ENCODE assay signal across 11 cellular contexts in genomic region chr1:16900771-16901170, GRCh38. TPM values are rescaled to one million over a fixed set of nuclear protein-coding genes. Genes with fewer than 3 reads are reported as not detected.
DNase-seq lines count a peak whose midpoint lies in the region; ATAC-seq and TF ChIP-seq lines count a peak whose summit lies in the region.
"Had no signal": no experiment of that assay in that cellular context is flagged by ENCODE, and none has a peak within 500 bp of the region (broad histone marks: within the 10 kb centered on the region; RNA-seq: fewer than 3 reads in every experiment).

No MANE protein-coding gene starts in this region.

- H3K36me3 ChIP-seq in BLaER1: no peaks in the 10 kb centered on the region

- DNase-seq in GM12864 (ENCODE audit: low read depth) (no peak), RPMI8226 (peak; percentile 42), fibroblast of the aortic adventitia (ENCODE audit: low read depth) (no peak), hypothalamus (lab: John Stamatoyannopoulos, UW) (no peak), foreskin melanocyte (no peak)
- DNase-seq: activated T-cell treated with anti-CD3 and anti-CD28 coated beads, Interleukin-2, amount 50 U/mL, for 4 hours; NCI-H446; stimulated activated naive CD8-positive, alpha-beta T cell treated with anti-CD3 and anti-CD28 coated beads, Interleukin-15, Interleukin-2, amounts not matched to agents 100 U/mL and 50 U/mL, for 24 hours had no signal

- no peak overlapping the region for H3K27ac ChIP-seq in BLaER1

- H3K4me2 ChIP-seq in BLaER1: peak overlapping the region; percentile 29

- peak overlapping the region; percentile 0; the same call in 1 of the 2 replicates for H3K9ac ChIP-seq in BLaER1

- H3K9me3 ChIP-seq in BLaER1: peaks cover 5% of the 10 kb centered on the region

- TF ChIP-seq CTCF in GM12864 (IDR thresholded peaks at IDR 0.05; ENCODE audit: low read depth, low read length, missing control alignments) (peak; percentile 43), fibroblast of the aortic adventitia (IDR thresholded peaks at IDR 0.05; ENCODE audit: insufficient read depth, low read length) (peak; percentile 15)

- H3K4me3 ChIP-seq in BLaER1 (no peak overlapping the region), GM12864 (ENCODE audit: low read depth, low read length) (no peak overlapping the region), fibroblast of the aortic adventitia (ENCODE audit: low read depth, low read length) (no peak overlapping the region)

- TF ChIP-seq POLR2A in GM18505 (IDR thresholded peaks at IDR 0.05; ENCODE audit: borderline replicate concordance, extremely low read depth, insufficient read depth, insufficient read length): no peak

- no peaks in the 10 kb centered on the region for H4K20me1 ChIP-seq in BLaER1

- no peaks in the 10 kb centered on the region for H3K27me3 ChIP-seq in BLaER1

- ATAC-seq in HG02571 (IDR thresholded peaks at IDR 0.05; ENCODE audit: unreplicated experiment): no peak
- ATAC-seq in GM18505 (IDR thresholded peaks at IDR 0.05; ENCODE audit: unreplicated experiment): no peak
- ATAC-seq: activated T-cell treated with anti-CD3 and anti-CD28 coated beads, Interleukin-2, amount 50 U/mL, for 4 hours; stimulated activated naive CD8-positive, alpha-beta T cell treated with anti-CD3 and anti-CD28 coated beads, Interleukin-15, Interleukin-2, amounts not matched to agents 100 U/mL and 50 U/mL, for 24 hours had no signal

- peaks cover 54% of the 10 kb centered on the region for H3K4me1 ChIP-seq in BLaER1

RNA-seq across cellular contexts. Expression of gene RNU1-2, which starts 5.0 kb away (rescaled TPM):
- under 0.01 and 2,882 TPM in 2 replicates for total RNA-seq in fibroblast of the aortic adventitia (ENCODE audit: low replicate concordance)

RNA-seq across cellular contexts. Expression of gene CROCC, which starts 21.0 kb away (rescaled TPM):
- 8.9 and 68.8 TPM in 2 replicates for total RNA-seq in fibroblast of the aortic adventitia (ENCODE audit: low replicate concordance)
